ENCODE assay signal across 36 cellular contexts in genomic region chr19:38420935-38421334, GRCh38. TPM values are rescaled to one million over a fixed set of nuclear protein-coding genes. Genes with fewer than 3 reads are reported as not detected.
"Had no signal": no experiment of that assay in that cellular context is flagged by ENCODE, and none has a peak within 500 bp of the region (broad histone marks: within the 10 kb centered on the region; RNA-seq: fewer than 3 reads in every experiment).

No MANE protein-coding gene starts in this region.

- H3K36me3 Mint-ChIP-seq: activated CD4-positive, alpha-beta memory T cell treated with anti-CD3 and anti-CD28 coated beads for 36 hours; activated CD8-positive, alpha-beta memory T cell treated with anti-CD3 and anti-CD28 coated beads, Interleukin-2, amount 10 ng/mL, durations not matched to agents 7 days and 5 days; activated naive CD4-positive, alpha-beta T cell treated with anti-CD3 and anti-CD28 coated beads, Interleukin-2, amount 50 U/mL, for 24 hours; activated naive CD8-positive, alpha-beta T cell treated with anti-CD3 and anti-CD28 coated beads for 36 hours had no signal

- FAIRE-seq: colon, endometrium, endothelial cell of umbilical vein had no signal

- H3K4me3 ChIP-seq: adrenal gland, body of pancreas, esophagus squamous epithelium, gastroesophageal sphincter had no signal

- H3K9me3 ChIP-seq: adrenal gland, body of pancreas, esophagus squamous epithelium, gastroesophageal sphincter had no signal

- H3K27ac Mint-ChIP-seq: activated CD4-positive, alpha-beta memory T cell treated with anti-CD3 and anti-CD28 coated beads for 36 hours; activated CD4-positive, alpha-beta T cell treated with anti-CD3 and anti-CD28 coated beads for 36 hours; activated CD4-positive, alpha-beta T cell treated with anti-CD3 and anti-CD28 coated beads, Interleukin-2, amount 10 ng/mL, durations not matched to agents 24 days and 14 days; activated CD8-positive, alpha-beta memory T cell treated with anti-CD3 and anti-CD28 coated beads, Interleukin-2, amount 10 ng/mL, durations not matched to agents 7 days and 5 days; activated CD8-positive, alpha-beta T cell treated with anti-CD3 and anti-CD28 coated beads, Interleukin-2, amount 10 ng/mL, durations not matched to agents 7 days and 5 days; activated naive CD4-positive, alpha-beta T cell treated with anti-CD3 and anti-CD28 coated beads for 36 hours; activated naive CD4-positive, alpha-beta T cell treated with anti-CD3 and anti-CD28 coated beads, Interleukin-2, amount 50 U/mL, for 24 hours; activated naive CD8-positive, alpha-beta T cell treated with anti-CD3 and anti-CD28 coated beads for 36 hours; activated naive CD8-positive, alpha-beta T cell treated with anti-CD3 and anti-CD28 coated beads, Interleukin-2, amount 50 U/mL, for 24 hours; activated T-helper 1 cell treated with anti-CD3 and anti-CD28 coated beads, Interleukin-12 subunit alpha, Interleukin-12 subunit beta, Interleukin-2, Interleukin-4 antibody, amounts not matched to agents 30 ng/mL and 10 ng/mL and 1 ng/mL, durations not matched to agents 14 hours and 24 hours and 36 hours; activated T-helper 2 cell treated with anti-CD3 and anti-CD28 coated beads, Interferon-gamma antibody, Interleukin-2, Interleukin-4, amounts not matched to agents 10 μg/mL and 5 μg/mL and 100 μg/mL, durations not matched to agents 14 hours and 24 hours and 36 hours had no signal

- ATAC-seq: activated CD4-positive, alpha-beta T cell treated with anti-CD3 and anti-CD28 coated beads for 36 hours; activated CD8-positive, alpha-beta memory T cell treated with anti-CD3 and anti-CD28 coated beads, Interleukin-2, amount 10 ng/mL, durations not matched to agents 7 days and 5 days; activated CD8-positive, alpha-beta T cell treated with anti-CD3 and anti-CD28 coated beads, Interleukin-2, amount 10 ng/mL, durations not matched to agents 7 days and 5 days; activated naive CD8-positive, alpha-beta T cell treated with anti-CD3 and anti-CD28 coated beads, Interleukin-2, amount 50 U/mL, for 24 hours; body of pancreas; gastroesophageal sphincter had no signal

- H3K27me3 Mint-ChIP-seq: activated CD4-positive, alpha-beta memory T cell treated with anti-CD3 and anti-CD28 coated beads for 36 hours; activated CD4-positive, alpha-beta T cell treated with anti-CD3 and anti-CD28 coated beads for 36 hours; activated CD4-positive, alpha-beta T cell treated with anti-CD3 and anti-CD28 coated beads, Interleukin-2, amount 10 ng/mL, durations not matched to agents 24 days and 14 days; activated CD8-positive, alpha-beta memory T cell treated with anti-CD3 and anti-CD28 coated beads, Interleukin-2, amount 10 ng/mL, durations not matched to agents 7 days and 5 days; activated naive CD4-positive, alpha-beta T cell treated with anti-CD3 and anti-CD28 coated beads, Interleukin-2, amount 50 U/mL, for 24 hours; activated naive CD8-positive, alpha-beta T cell treated with anti-CD3 and anti-CD28 coated beads, Interleukin-2, amount 50 U/mL, for 24 hours had no signal

- H3K4me3 Mint-ChIP-seq: activated CD4-positive, alpha-beta memory T cell treated with anti-CD3 and anti-CD28 coated beads for 36 hours; activated CD4-positive, alpha-beta T cell treated with anti-CD3 and anti-CD28 coated beads for 36 hours; activated CD4-positive, alpha-beta T cell treated with anti-CD3 and anti-CD28 coated beads, Interleukin-2, amount 10 ng/mL, durations not matched to agents 24 days and 14 days; activated CD8-positive, alpha-beta memory T cell treated with anti-CD3 and anti-CD28 coated beads, Interleukin-2, amount 10 ng/mL, durations not matched to agents 7 days and 5 days; activated CD8-positive, alpha-beta T cell treated with anti-CD3 and anti-CD28 coated beads, Interleukin-2, amount 10 ng/mL, durations not matched to agents 7 days and 5 days; activated naive CD4-positive, alpha-beta T cell treated with anti-CD3 and anti-CD28 coated beads for 36 hours; activated naive CD4-positive, alpha-beta T cell treated with anti-CD3 and anti-CD28 coated beads, Interleukin-2, amount 50 U/mL, for 24 hours; activated naive CD8-positive, alpha-beta T cell treated with anti-CD3 and anti-CD28 coated beads for 36 hours; activated naive CD8-positive, alpha-beta T cell treated with anti-CD3 and anti-CD28 coated beads, Interleukin-2, amount 50 U/mL, for 24 hours; activated T-helper 1 cell treated with anti-CD3 and anti-CD28 coated beads, Interleukin-12 subunit alpha, Interleukin-12 subunit beta, Interleukin-2, Interleukin-4 antibody, amounts not matched to agents 30 ng/mL and 10 ng/mL and 1 ng/mL, durations not matched to agents 14 hours and 24 hours and 36 hours had no signal

- H3K9me3 Mint-ChIP-seq: activated CD4-positive, alpha-beta memory T cell treated with anti-CD3 and anti-CD28 coated beads for 36 hours; activated CD4-positive, alpha-beta T cell treated with anti-CD3 and anti-CD28 coated beads, Interleukin-2, amount 10 ng/mL, durations not matched to agents 24 days and 14 days; activated naive CD4-positive, alpha-beta T cell treated with anti-CD3 and anti-CD28 coated beads for 36 hours; activated naive CD4-positive, alpha-beta T cell treated with anti-CD3 and anti-CD28 coated beads, Interleukin-2, amount 50 U/mL, for 24 hours; activated naive CD8-positive, alpha-beta T cell treated with anti-CD3 and anti-CD28 coated beads for 36 hours; activated naive CD8-positive, alpha-beta T cell treated with anti-CD3 and anti-CD28 coated beads, Interleukin-2, amount 50 U/mL, for 24 hours; activated T-helper 1 cell treated with anti-CD3 and anti-CD28 coated beads, Interleukin-12 subunit alpha, Interleukin-12 subunit beta, Interleukin-2, Interleukin-4 antibody, amounts not matched to agents 30 ng/mL and 10 ng/mL and 1 ng/mL, durations not matched to agents 14 hours and 24 hours and 36 hours; activated T-helper 2 cell treated with anti-CD3 and anti-CD28 coated beads, Interferon-gamma antibody, Interleukin-2, Interleukin-4, amounts not matched to agents 10 μg/mL and 5 μg/mL and 100 μg/mL, durations not matched to agents 14 hours and 24 hours and 36 hours had no signal

- H3K36me3 ChIP-seq: adrenal gland, esophagus squamous epithelium, gastroesophageal sphincter had no signal

- H3K27ac ChIP-seq: adrenal gland, body of pancreas, epithelial cell of prostate, esophagus squamous epithelium, gastroesophageal sphincter had no signal

- DNase-seq: activated CD4-positive, alpha-beta memory T cell treated with anti-CD3 and anti-CD28 coated beads for 36 hours; activated CD4-positive, alpha-beta T cell treated with anti-CD3 and anti-CD28 coated beads for 36 hours; activated CD4-positive, alpha-beta T cell treated with anti-CD3 and anti-CD28 coated beads, Interleukin-2, amount 10 ng/mL, durations not matched to agents 24 days and 14 days; activated CD4-positive, CD25-positive, alpha-beta regulatory T cell; activated CD4-positive, CD25-positive, alpha-beta regulatory T cell treated with anti-CD3 and anti-CD28 coated beads, Interleukin-2, amount 50 U/mL, for 72 hours; activated CD8-positive, alpha-beta memory T cell treated with anti-CD3 and anti-CD28 coated beads, Interleukin-2, amount 10 ng/mL, durations not matched to agents 7 days and 5 days; activated CD8-positive, alpha-beta memory T cell treated with anti-CD3 and anti-CD28 coated beads, Interleukin-2, amount 50 U/mL, for 4 hours; activated CD8-positive, alpha-beta T cell treated with anti-CD3 and anti-CD28 coated beads, Interleukin-2, amount 10 ng/mL, durations not matched to agents 7 days and 5 days; activated effector memory CD4-positive, alpha-beta T cell treated with anti-CD3 and anti-CD28 coated beads, Interleukin-2, amount 50 U/mL, for 16 hours; activated naive CD4-positive, alpha-beta T cell treated with anti-CD3 and anti-CD28 coated beads for 36 hours; activated naive CD8-positive, alpha-beta T cell treated with anti-CD3 and anti-CD28 coated beads for 36 hours; activated naive CD8-positive, alpha-beta T cell treated with anti-CD3 and anti-CD28 coated beads, Interleukin-2, amount 50 U/mL, for 24 hours; activated T-cell treated with anti-CD3 and anti-CD28 coated beads, Interleukin-2, amount 50 U/mL, for 1 hour; activated T-cell treated with anti-CD3 and anti-CD28 coated beads, Interleukin-2, amount 50 U/mL, for 48 hours; adrenal gland; amygdala; aorta; body of pancreas; cortex of kidney; effector CD8-positive, alpha-beta T cell; esophagus squamous epithelium; foreskin melanocyte; T-helper 2 cell had no signal

RNA-seq across cellular contexts. Expression of gene RASGRP4, which starts 5.1 kb away (rescaled TPM):
- total RNA-seq: chondrocyte, dermis microvascular lymphatic vessel endothelial cell, endothelial cell of umbilical vein, fibroblast of lung, fibroblast of villous mesenchyme, glomerular endothelial cell had no signal
- polyA plus RNA-seq: endothelial cell of umbilical vein, fibroblast of lung had no signal

RNA-seq across cellular contexts. Expression of gene RYR1, which starts 12.6 kb away (rescaled TPM):
- total RNA-seq: dermis microvascular lymphatic vessel endothelial cell had no signal

RNA-seq across cellular contexts. Expression of gene GGN, which starts 33.1 kb away (rescaled TPM):
- total RNA-seq: activated CD8-positive, alpha-beta memory T cell treated with anti-CD3 and anti-CD28 coated beads, Interleukin-2, amount 10 ng/mL, durations not matched to agents 7 days and 5 days; activated CD8-positive, alpha-beta T cell treated with anti-CD3 and anti-CD28 coated beads, Interleukin-2, amount 10 ng/mL, durations not matched to agents 7 days and 5 days had no signal
